8 cellular contexts compared by ENCODE assay signal in the genomic region with DNA sequence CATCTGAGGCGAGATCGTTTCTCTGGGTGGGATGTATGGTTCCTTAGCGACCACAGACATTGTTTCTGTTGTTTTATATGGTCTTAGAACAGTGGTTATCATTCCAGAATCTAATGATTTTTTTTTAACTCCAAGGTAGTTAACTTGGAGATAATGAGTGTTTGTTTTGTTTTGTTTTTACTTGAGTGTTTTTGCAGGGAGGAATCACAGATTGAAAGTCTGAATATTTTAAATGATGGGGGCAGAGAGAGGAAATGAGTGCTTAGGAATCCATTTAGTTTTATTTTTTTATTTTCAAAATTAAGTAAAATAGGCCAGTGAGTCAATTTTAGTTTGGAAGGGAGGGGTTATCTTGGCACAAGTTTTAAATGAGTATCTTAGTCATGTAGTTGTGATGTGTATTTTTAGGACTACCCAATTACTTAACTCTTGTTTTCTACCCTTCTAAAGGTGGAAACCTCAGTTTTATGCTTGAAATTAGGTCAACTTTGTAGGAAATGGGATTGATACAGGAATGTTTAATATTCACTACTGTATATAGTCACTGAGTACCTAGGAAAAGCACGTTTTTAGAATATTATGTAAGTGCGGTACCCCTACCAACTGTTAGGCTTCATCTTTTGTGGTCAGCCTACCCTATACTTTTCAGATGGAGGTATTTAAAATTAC. TPM values are rescaled to one million over a fixed set of nuclear protein-coding genes. Genes with fewer than 3 reads are reported as not detected.
A peak's percentile ranks its signal among the peaks of the same experiment; 100 is the strongest.
DNase-seq lines count a peak whose midpoint lies in the region; ATAC-seq and TF ChIP-seq lines count a peak whose summit lies in the region.

No MANE protein-coding gene starts in this region.

- no peaks in the 10 kb centered on the region for H3K36me3 ChIP-seq in thyroid gland

- H3K4me1 Mint-ChIP-seq in activated CD8-positive, alpha-beta memory T cell treated with anti-CD3 and anti-CD28 coated beads, Interleukin-2, amount 10 ng/mL, durations not matched to agents 7 days and 5 days = peaks cover 49% of the 10 kb centered on the region

- no peak for ATAC-seq in activated CD8-positive, alpha-beta memory T cell treated with anti-CD3 and anti-CD28 coated beads, Interleukin-2, amount 10 ng/mL, durations not matched to agents 7 days and 5 days

- peak overlapping the region; percentile 95 for H3K27ac Mint-ChIP-seq in activated CD8-positive, alpha-beta memory T cell treated with anti-CD3 and anti-CD28 coated beads, Interleukin-2, amount 10 ng/mL, durations not matched to agents 7 days and 5 days

- H3K36me3 Mint-ChIP-seq in activated CD8-positive, alpha-beta memory T cell treated with anti-CD3 and anti-CD28 coated beads, Interleukin-2, amount 10 ng/mL, durations not matched to agents 7 days and 5 days = peaks cover 8% of the 10 kb centered on the region

- no peaks in the 10 kb centered on the region for H3K27me3 ChIP-seq in thyroid gland

- H3K9me3 Mint-ChIP-seq in activated CD8-positive, alpha-beta memory T cell treated with anti-CD3 and anti-CD28 coated beads, Interleukin-2, amount 10 ng/mL, durations not matched to agents 7 days and 5 days (ENCODE audit: low read depth) = no peaks in the 10 kb centered on the region

- H3K4me1 ChIP-seq in thyroid gland = peaks cover 25 to 31% of the 10 kb centered on the region in 2 donors

- no peaks in the 10 kb centered on the region for H3K27me3 Mint-ChIP-seq in activated CD8-positive, alpha-beta memory T cell treated with anti-CD3 and anti-CD28 coated beads, Interleukin-2, amount 10 ng/mL, durations not matched to agents 7 days and 5 days

- DNase-seq in activated CD8-positive, alpha-beta memory T cell treated with anti-CD3 and anti-CD28 coated beads, Interleukin-2, amount 10 ng/mL, durations not matched to agents 7 days and 5 days = no peak
- DNase-seq in activated CD8-positive, alpha-beta memory T cell treated with anti-CD3 and anti-CD28 coated beads, Interleukin-2, amount 50 U/mL, for 4 hours = no peak
- peak; percentile 17 for DNase-seq in amniotic stem cell (lab: John Stamatoyannopoulos, UW)
- DNase-seq in kidney glomerular epithelial cell (lab: John Stamatoyannopoulos, UW) = peak; percentile 40
- no peak for DNase-seq in thyroid gland
- DNase-seq in stimulated activated naive CD4-positive, alpha-beta T cell (lab: John Stamatoyannopoulos, UW) = no peak
- DNase-seq in SKM-1 treated with dmso at 0.1 percent for 144 hours (lab: John Stamatoyannopoulos, UW; ENCODE audit: unreplicated experiment) = no peak
- no peak for DNase-seq in activated CD4-positive, alpha-beta T cell treated with anti-CD3 and anti-CD28 coated beads for 4 hours

- CTCF ChIA-PET in activated CD8-positive, alpha-beta memory T cell treated with anti-CD3 and anti-CD28 coated beads, Interleukin-2, amount 10 ng/mL, durations not matched to agents 7 days and 5 days (lab: Charles Lee) = no interaction called here

- TF ChIP-seq CTCF in thyroid gland (IDR thresholded peaks at IDR 0.05) = no peak

- intact Hi-C loops in thyroid gland (cut with DNase I) = loop anchor here (10.0 kb wide), 2 partner anchors 226 to 256 kb away; a partner anchor contains a TSS

- WGBS in thyroid gland, 2 donors = 18 to 21% methylated on average over 5 of the region's 5 CpGs

- no peak for TF ChIP-seq POLR2A in thyroid gland (IDR thresholded peaks at IDR 0.05)

- H3K9me3 ChIP-seq in thyroid gland = no peaks in the 10 kb centered on the region

- H3K4me3 Mint-ChIP-seq in activated CD8-positive, alpha-beta memory T cell treated with anti-CD3 and anti-CD28 coated beads, Interleukin-2, amount 10 ng/mL, durations not matched to agents 7 days and 5 days = peak overlapping the region; percentile 92

- peak overlapping the region in 2 of 3 donors; percentile 23 to 90 for H3K4me3 ChIP-seq in thyroid gland (replicated peaks in 1 of 3)

- H3K27ac ChIP-seq in thyroid gland = peak overlapping the region; percentile 97 to 99 (median 97)

RNA-seq across cellular contexts. Expression of a gene that starts 2.0 kb away (rescaled TPM):
- 10 to 100 TPM; 30.8 to 31.0 TPM for total RNA-seq in activated CD8-positive, alpha-beta memory T cell treated with anti-CD3 and anti-CD28 coated beads, Interleukin-2, amount 10 ng/mL, durations not matched to agents 7 days and 5 days
- total RNA-seq in thyroid gland = 10 to 100 TPM; 22.8 to 31.4 (median 25.8) TPM

RNA-seq across cellular contexts. Expression of a gene that starts 23.6 kb away (rescaled TPM):
- not detected for total RNA-seq in activated CD8-positive, alpha-beta memory T cell treated with anti-CD3 and anti-CD28 coated beads, Interleukin-2, amount 10 ng/mL, durations not matched to agents 7 days and 5 days
- not detected for total RNA-seq in thyroid gland

Comparison
In these comparisons a context has a peak if more than half of its experiments do, and no peak if none do; other contexts are left out.
1. DNase-seq: peak in amniotic stem cell (single experiment) and kidney glomerular epithelial cell (single experiment); none in activated CD8-positive, alpha-beta memory T cell treated with anti-CD3 and anti-CD28 coated beads, Interleukin-2, amount 10 ng/mL, durations not matched to agents 7 days and 5 days (single experiment), activated CD8-positive, alpha-beta memory T cell treated with anti-CD3 and anti-CD28 coated beads, Interleukin-2, amount 50 U/mL, for 4 hours (single experiment), thyroid gland (0 of 2), stimulated activated naive CD4-positive, alpha-beta T cell (0 of 6), SKM-1 treated with dmso at 0.1 percent for 144 hours (single experiment) and activated CD4-positive, alpha-beta T cell treated with anti-CD3 and anti-CD28 coated beads for 4 hours (0 of 2).